In genomic region chr15:71198846-71199245, GRCh38 we compare ENCODE assay signal across 1 cellular context.
TF ChIP-seq lines count a peak whose summit lies in the region.

No MANE protein-coding gene starts in this region.

TF ChIP-seq in IMR-90, 13 proteins besides CTCF, POLR2A, EP300 and RAD21:
- TF ChIP-seq ELK1 (IDR thresholded peaks at IDR 0.05; ENCODE audit: borderline replicate concordance, low read depth, low read length) = no peak
